21 cellular contexts compared by ENCODE assay signal in the genomic region with DNA sequence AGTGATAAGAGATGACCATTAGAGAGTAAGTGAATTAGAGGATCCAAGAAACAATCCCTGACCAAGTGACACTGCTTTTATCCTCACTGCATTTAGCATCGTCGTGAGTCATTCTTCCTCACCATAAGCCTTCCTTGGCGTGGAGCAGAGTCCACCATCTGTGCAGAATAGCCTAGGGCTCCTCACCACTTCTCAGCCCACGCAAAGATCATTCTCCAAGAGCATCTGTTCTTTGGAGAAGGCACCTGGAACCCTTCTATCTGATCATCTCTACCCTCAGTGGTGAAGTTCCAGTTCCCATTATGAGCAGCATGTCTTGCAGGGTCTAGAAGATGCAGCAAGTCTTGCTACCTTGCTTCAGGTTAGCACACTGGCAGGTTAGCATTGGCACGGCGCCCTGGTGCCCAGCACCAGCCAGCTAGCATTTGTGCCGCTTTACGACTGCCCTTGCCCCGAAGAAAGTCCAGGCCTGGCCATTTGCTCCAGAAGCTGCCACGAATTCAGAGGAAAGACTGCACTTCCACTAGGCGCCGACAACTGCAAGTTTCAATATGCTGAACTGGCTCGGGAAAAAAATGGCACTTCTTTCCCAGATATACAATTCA.
DNase-seq lines count a peak whose midpoint lies in the region; ATAC-seq and TF ChIP-seq lines count a peak whose summit lies in the region.
"Had no signal": no experiment of that assay in that cellular context is flagged by ENCODE, and none has a peak within 500 bp of the region (broad histone marks: within the 10 kb centered on the region; RNA-seq: fewer than 3 reads in every experiment).

No MANE protein-coding gene starts in this region.

- H3K79me2 ChIP-seq in mammary epithelial cell (ENCODE audit: insufficient read depth, low read length): no peaks in the 10 kb centered on the region

- H3K4me3 ChIP-seq in mammary epithelial cell (replicated peaks in 1 of 3; ENCODE audit: insufficient read depth in 1 of 3, low read depth in 2 of 3, low read length in 3 of 3): no peak overlapping the region
- H3K4me3 ChIP-seq: esophagus squamous epithelium, GM23338, mucosa of descending colon, sigmoid colon, vagina had no signal

- CTCF ChIA-PET in mammary epithelial cell (lab: Charles Lee; ENCODE audit: low non-redundant PET): no interaction called here

- H4K20me1 ChIP-seq in mammary epithelial cell (ENCODE audit: insufficient read depth, low read length): no peaks in the 10 kb centered on the region

- no peaks in the 10 kb centered on the region for H3K36me3 ChIP-seq in mammary epithelial cell (ENCODE audit: insufficient read depth, low read length)
- H3K36me3 ChIP-seq: brain microvascular endothelial cell, esophagus squamous epithelium, sigmoid colon, vagina had no signal

- no peaks in the 10 kb centered on the region for H3K27me3 ChIP-seq in mammary epithelial cell (ENCODE audit: insufficient read depth, low read length)
- H3K27me3 ChIP-seq: brain microvascular endothelial cell, vagina had no signal

- in situ Hi-C loops in mammary epithelial cell (cut with MboI; ENCODE audit: low sequenced_read_pairs in 2 of 2): loop anchor here in 1 of 2 donors (25.0 kb wide), 1 partner anchor 789 kb away; no protein-coding TSS in a partner anchor

- H3K27ac ChIP-seq in mammary epithelial cell (ENCODE audit: insufficient read depth, low read depth, low read length): no peak overlapping the region
- H3K27ac ChIP-seq: brain microvascular endothelial cell, sigmoid colon, vagina had no signal

- no peak overlapping the region for H2AFZ ChIP-seq in mammary epithelial cell (ENCODE audit: low read depth, low read length)

- BruUV-seq in mammary epithelial cell (replicated peaks; lab: Mats Ljungman, UMichigan): no TSS peak

- TF ChIP-seq CTCF in AG09319 (IDR thresholded peaks at IDR 0.05; ENCODE audit: low read depth, low read length) (no peak), mammary epithelial cell (conservative IDR thresholded peaks at IDR 0.05 in 1 of 2, IDR thresholded peaks at IDR 0.05 in 1 of 2; ENCODE audit: extremely low read depth in 1 of 2, insufficient read depth in 1 of 2, low read depth in 1 of 2, low read length in 2 of 2) (no peak)

- intact Hi-C loops in mammary epithelial cell (cut with micrococcal nuclease): loop anchor here (2.0 kb wide), 1 partner anchor 187 kb away; no protein-coding TSS in a partner anchor

- H3K9me3 ChIP-seq in mammary epithelial cell (replicated peaks; ENCODE audit: insufficient read depth, low read length): no peaks in the 10 kb centered on the region
- H3K9me3 ChIP-seq: esophagus squamous epithelium, mucosa of descending colon, sigmoid colon, vagina had no signal

- no peak overlapping the region for H3K4me2 ChIP-seq in mammary epithelial cell (ENCODE audit: insufficient read depth, low read depth, low read length)
- H3K4me2 ChIP-seq: GM23338 had no signal

- H3K9ac ChIP-seq in mammary epithelial cell (ENCODE audit: insufficient read depth, low read length): no peak overlapping the region

- ATAC-seq in GM21529 (IDR thresholded peaks at IDR 0.05; ENCODE audit: unreplicated experiment): no peak
- ATAC-seq: activated naive CD4-positive, alpha-beta T cell treated with anti-CD3 and anti-CD28 coated beads, Interleukin-2, amount 50 U/mL, for 72 hours; mucosa of descending colon; T-cell had no signal

- peaks cover 12% of the 10 kb centered on the region for H3K4me1 ChIP-seq in mammary epithelial cell (ENCODE audit: insufficient read depth, low read length)

- DNase-seq in AG09319 (ENCODE audit: extremely low read depth, low read depth): peak; percentile 27
- DNase-seq in HT1080 (ENCODE audit: low read depth): peak; percentile 21
- DNase-seq in mammary epithelial cell: peak; percentile 54
- peak; percentile 66 for DNase-seq in islet precursor cell
- no peak for DNase-seq in nucleus accumbens (lab: John Stamatoyannopoulos, UW)
- DNase-seq in NCI-H1694 treated with DMSO at 0.1 percent for 48 hours (lab: John Stamatoyannopoulos, UW): no peak
- no peak for DNase-seq in activated effector memory CD4-positive, alpha-beta T cell treated with Interleukin-2 at 50 U/mL for 16 hours
- DNase-seq: activated CD4-positive, alpha-beta memory T cell treated with anti-CD3 and anti-CD28 coated beads for 36 hours; activated T-cell treated with anti-CD3 and anti-CD28 coated beads, Interleukin-2, amount 50 U/mL, for 24 hours; brain microvascular endothelial cell; esophagus squamous epithelium; mucosa of descending colon; NCI-H1436 treated with DMSO at 0.1 percent for 48 hours; NCI-H345; NK-92 treated with Interleukin-12 subunit alpha and Interleukin-12 subunit beta, amount 100 ng/mL, for 24 hours; sigmoid colon; T-cell had no signal

- dilution Hi-C loops in mammary epithelial cell (cut with HindIII; ENCODE audit: low sequenced_read_pairs): no loop called here

- WGBS in mammary epithelial cell (ENCODE audit: low coverage, missing lambda C conversion rate): 53% methylated on average over 13 of the region's 13 CpGs

Comparison
In these comparisons a context has a peak if more than half of its experiments do, and no peak if none do; other contexts are left out.
1. DNase-seq: peak in AG09319 (single experiment), HT1080 (single experiment), mammary epithelial cell (single experiment) and islet precursor cell (single experiment); none in nucleus accumbens (0 of 56), NCI-H1694 treated with DMSO at 0.1 percent for 48 hours (single experiment) and activated effector memory CD4-positive, alpha-beta T cell treated with Interleukin-2 at 50 U/mL for 16 hours (single experiment).